In genomic region chr2:69559696-69560482, GRCh38 we compare ENCODE assay signal across 8 cellular contexts.
DNase-seq lines count a peak whose midpoint lies in the region; ATAC-seq and TF ChIP-seq lines count a peak whose summit lies in the region.

No MANE protein-coding gene starts in this region.

- H3K27me3 ChIP-seq in H7 (ENCODE audit: control insufficient read depth, insufficient read depth, low read length): no peaks in the 10 kb centered on the region
- H3K27me3 ChIP-seq in right atrium auricular region: no peaks in the 10 kb centered on the region
- H3K27me3 ChIP-seq in spleen (replicated peaks in 1 of 7): no peaks in the 10 kb centered on the region
- H3K27me3 ChIP-seq in MG63: no peaks in the 10 kb centered on the region

- peak overlapping the region; percentile 36 for H3K4me3 Mint-ChIP-seq in activated naive CD8-positive, alpha-beta T cell

- DNase-seq in ELR (ENCODE audit: low read depth): peak; percentile 81
- peak; percentile 61 for DNase-seq in H7
- DNase-seq in NCI-H2227 treated with DMSO at 0.1 percent for 48 hours (lab: John Stamatoyannopoulos, UW): peak; percentile 25
- DNase-seq in right atrium auricular region (ENCODE audit: low spot score): no peak
- DNase-seq in spleen: no peak
- DNase-seq in MG63: no peak

- H3K27ac Mint-ChIP-seq in activated naive CD8-positive, alpha-beta T cell: peak overlapping the region; percentile 64

- H3K4me1 Mint-ChIP-seq in activated naive CD8-positive, alpha-beta T cell (ENCODE audit: low read depth): peaks cover 88% of the 10 kb centered on the region

- TF ChIP-seq CTCF in right atrium auricular region (IDR thresholded peaks at IDR 0.05) (peak; percentile 53 to 77), spleen (IDR thresholded peaks at IDR 0.05 in 8 of 11, conservative IDR thresholded peaks at IDR 0.05 in 3 of 11) (peak; percentile 22 to 71 (median 62))

- TF ChIP-seq POLR2A in spleen (IDR thresholded peaks at IDR 0.05): no peak

- H3K27me3 Mint-ChIP-seq in activated naive CD8-positive, alpha-beta T cell: no peaks in the 10 kb centered on the region

- intact Hi-C loops in spleen (cut with DNase I; ENCODE audit: low total_unique reads): loop anchor here (5.0 to 10.0 kb wide), 2 partner anchors 152 to 255 kb away; no protein-coding TSS in a partner anchor

- WGBS in spleen, 5 donors: 74 to 84% (median 81%) methylated on average over 6 of the region's 6 CpGs

- no peak overlapping the region for H3K4me3 ChIP-seq in H7 (ENCODE audit: insufficient read depth, low read depth, low read length)
- H3K4me3 ChIP-seq in right atrium auricular region: no peak overlapping the region
- H3K4me3 ChIP-seq in spleen: no peak overlapping the region
- H3K4me3 ChIP-seq in MG63: no peak overlapping the region

- H3K36me3 Mint-ChIP-seq in activated naive CD8-positive, alpha-beta T cell: peaks cover 4% of the 10 kb centered on the region

- H3K27ac ChIP-seq in right atrium auricular region (peak overlapping the region in 1 of 2 donors; percentile 35), spleen (no peak overlapping the region)

- H3K4me1 ChIP-seq in right atrium auricular region: peaks cover 0 to 30% of the 10 kb centered on the region in 2 donors
- peaks cover 3 to 83% (median 20%) of the 10 kb centered on the region in 6 donors for H3K4me1 ChIP-seq in spleen

- H3K36me3 ChIP-seq in H7 (replicated peaks; ENCODE audit: control insufficient read depth, insufficient read depth, low read length) (no peaks in the 10 kb centered on the region), right atrium auricular region (no peaks in the 10 kb centered on the region), spleen (peaks cover 0 to 7% (median 0%) of the 10 kb centered on the region in 6 donors), MG63 (peaks cover 9% of the 10 kb centered on the region)

- H3K9me3 Mint-ChIP-seq in activated naive CD8-positive, alpha-beta T cell (ENCODE audit: low read depth): no peaks in the 10 kb centered on the region

- ATAC-seq in HG02870 (IDR thresholded peaks at IDR 0.05; ENCODE audit: unreplicated experiment): no peak

- H3K9me3 ChIP-seq in right atrium auricular region (no peaks in the 10 kb centered on the region), spleen (no peaks in the 10 kb centered on the region), MG63 (no peaks in the 10 kb centered on the region)

Comparison
In these comparisons a context has a peak if more than half of its experiments do, and no peak if none do; other contexts are left out.
1. DNase-seq: peak in ELR (single experiment), H7 (single experiment) and NCI-H2227 treated with DMSO at 0.1 percent for 48 hours (single experiment); none in right atrium auricular region (single experiment), spleen (single experiment) and MG63 (single experiment).